In the genomic region with DNA sequence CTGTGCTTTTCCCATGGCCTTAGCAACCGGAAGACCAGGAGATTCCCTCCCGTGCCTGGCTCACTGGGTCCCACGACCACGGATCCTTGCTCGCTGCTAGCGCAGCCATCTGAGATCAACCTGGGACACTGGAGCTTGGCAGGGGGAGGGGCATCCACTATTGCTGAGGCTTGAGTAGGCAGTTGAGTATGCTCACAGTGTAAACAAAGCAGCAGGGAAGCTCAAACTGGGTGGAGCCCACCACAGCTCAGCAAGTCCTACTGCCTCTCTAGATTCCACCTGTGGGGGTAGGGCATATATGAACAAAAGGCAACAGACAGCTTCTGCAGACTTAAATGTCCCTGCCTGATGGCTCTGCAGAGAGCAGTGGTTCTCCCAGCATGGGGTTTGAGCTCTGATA, we compare ENCODE assay signal across 19 cellular contexts.
DNase-seq lines count a peak whose midpoint lies in the region; ATAC-seq and TF ChIP-seq lines count a peak whose summit lies in the region.
"Had no signal": no experiment of that assay in that cellular context is flagged by ENCODE, and none has a peak within 500 bp of the region (broad histone marks: within the 10 kb centered on the region; RNA-seq: fewer than 3 reads in every experiment).

No MANE protein-coding gene starts in this region.

- H3K4me1 Mint-ChIP-seq in stimulated activated effector memory CD8-positive, alpha-beta T cell treated with anti-CD3 and anti-CD28 coated beads, Interleukin-12 subunit alpha, Interleukin-12 subunit beta, amount 100 ng/mL, for 72 hours, result no peaks in the 10 kb centered on the region

- peak overlapping the region; percentile 53; the same call in 1 of the 2 replicates for H2AFZ ChIP-seq in PC-3 (ENCODE audit: low read length)
- H2AFZ ChIP-seq: GM23248 had no signal

- no peaks in the 10 kb centered on the region for H3F3A ChIP-seq in PC-3 (ENCODE audit: low read length, unreplicated experiment)

- no peak overlapping the region for H3K27ac ChIP-seq in PC-3 (ENCODE audit: low read length)
- H3K27ac ChIP-seq: BLaER1, GM23248 had no signal

- intact Hi-C loops in PC-3 (cut with micrococcal nuclease), result no loop called here
- intact Hi-C loops in left cardiac atrium (cut with DNase I), result no loop called here

- H4K20me1 ChIP-seq in PC-3 (ENCODE audit: low read length), result no peaks in the 10 kb centered on the region
- H4K20me1 ChIP-seq: BLaER1 had no signal

- H3K9me3 ChIP-seq in PC-3 (ENCODE audit: low read length), result no peaks in the 10 kb centered on the region
- H3K9me3 ChIP-seq: BLaER1, SK-N-SH had no signal

- H3K27me3 ChIP-seq in PC-3 (ENCODE audit: low read length), result no peaks in the 10 kb centered on the region
- H3K27me3 ChIP-seq: BLaER1 had no signal

- H3K4me2 ChIP-seq in PC-3 (ENCODE audit: low read length), result peak overlapping the region; percentile 26; the same call in 1 of the 2 replicates
- H3K4me2 ChIP-seq: BLaER1, SK-N-SH had no signal

- POLR2A ChIA-PET in PC-3 (lab: Charles Lee; ENCODE audit: unreplicated experiment), result no interaction called here

- no TSS peak for BruUV-seq in PC-3 (replicated peaks; lab: Mats Ljungman, UMichigan)

- no peak overlapping the region for H3K27ac Mint-ChIP-seq in stimulated activated effector memory CD8-positive, alpha-beta T cell treated with anti-CD3 and anti-CD28 coated beads, Interleukin-12 subunit alpha, Interleukin-12 subunit beta, amount 100 ng/mL, for 72 hours

- no peaks in the 10 kb centered on the region for H3K79me2 ChIP-seq in PC-3 (ENCODE audit: low read length)

- H3K4me3 Mint-ChIP-seq in stimulated activated effector memory CD8-positive, alpha-beta T cell treated with anti-CD3 and anti-CD28 coated beads, Interleukin-12 subunit alpha, Interleukin-12 subunit beta, amount 100 ng/mL, for 72 hours, result no peak overlapping the region

- CTCF ChIA-PET in PC-3 (lab: Charles Lee), result no interaction called here

- H3K36me3 Mint-ChIP-seq in stimulated activated effector memory CD8-positive, alpha-beta T cell treated with anti-CD3 and anti-CD28 coated beads, Interleukin-12 subunit alpha, Interleukin-12 subunit beta, amount 100 ng/mL, for 72 hours, result no peaks in the 10 kb centered on the region

- H3K36me3 ChIP-seq in PC-3 (ENCODE audit: low read depth, low read length), result no peaks in the 10 kb centered on the region
- H3K36me3 ChIP-seq: BLaER1 had no signal

- H3K9me2 ChIP-seq in PC-3 (replicated peaks; ENCODE audit: low read length), result no peaks in the 10 kb centered on the region
- H3K9me2 ChIP-seq: SK-N-SH had no signal

- peaks cover 10% of the 10 kb centered on the region for H3K4me1 ChIP-seq in PC-3 (ENCODE audit: insufficient read depth, low read length)
- H3K4me1 ChIP-seq: BLaER1 had no signal

- no peak overlapping the region for H3K9ac ChIP-seq in PC-3 (ENCODE audit: low read length)
- H3K9ac ChIP-seq: BLaER1, GM23248, SK-N-SH had no signal

- no peak for ATAC-seq in PC-3
- no peak for ATAC-seq in left cardiac atrium
- no peak for ATAC-seq in stimulated activated effector memory CD8-positive, alpha-beta T cell treated with anti-CD3 and anti-CD28 coated beads, Interleukin-12 subunit alpha, Interleukin-12 subunit beta, amount 100 ng/mL, for 72 hours
- ATAC-seq: GM12878, Panc1 had no signal

- no peak overlapping the region for H3K4me3 ChIP-seq in PC-3 (ENCODE audit: low read length)
- H3K4me3 ChIP-seq: BLaER1, GM12878, GM23248 had no signal

- no peak for TF ChIP-seq CTCF in PC-3 (conservative IDR thresholded peaks at IDR 0.05; ENCODE audit: low read depth, low read length)

- DNase-seq in EL, result peak; percentile 7
- peak; percentile 52 for DNase-seq in HT1080 (ENCODE audit: low read depth)
- peak; percentile 55 for DNase-seq in PC-3
- DNase-seq in iPS DF 19.7 (ENCODE audit: low read depth, low spot score), result peak; percentile 30
- DNase-seq in left cardiac atrium, result no peak
- no peak for DNase-seq in stimulated activated effector memory CD8-positive, alpha-beta T cell treated with anti-CD3 and anti-CD28 coated beads, Interleukin-12 subunit alpha, Interleukin-12 subunit beta, amount 100 ng/mL, for 72 hours (ENCODE audit: low spot score in 2 of 2)
- no peak for DNase-seq in midbrain (lab: John Stamatoyannopoulos, UW)
- DNase-seq in RKO (ENCODE audit: low spot score), result no peak
- DNase-seq: DMS 273 treated with DMSO at 0.1 percent for 48 hours, GM23248, NCI-H187 treated with DMSO at 0.1 percent for 48 hours, NCI-H345, NCI-H526, Right ventricle myocardium superior, SK-N-SH, T-helper 1 cell had no signal

- H3K9me3 Mint-ChIP-seq in stimulated activated effector memory CD8-positive, alpha-beta T cell treated with anti-CD3 and anti-CD28 coated beads, Interleukin-12 subunit alpha, Interleukin-12 subunit beta, amount 100 ng/mL, for 72 hours, result peaks cover 29% of the 10 kb centered on the region

Comparison
In these comparisons a context has a peak if more than half of its experiments do, and no peak if none do; other contexts are left out.
1. DNase-seq: peak in EL (single experiment), HT1080 (single experiment), PC-3 (single experiment) and iPS DF 19.7 (single experiment); none in left cardiac atrium (single experiment), stimulated activated effector memory CD8-positive, alpha-beta T cell treated with anti-CD3 and anti-CD28 coated beads, Interleukin-12 subunit alpha, Interleukin-12 subunit beta, amount 100 ng/mL, for 72 hours (0 of 2), midbrain (single experiment) and RKO (single experiment).